1 cellular context compared by ENCODE assay signal in the genomic region with DNA sequence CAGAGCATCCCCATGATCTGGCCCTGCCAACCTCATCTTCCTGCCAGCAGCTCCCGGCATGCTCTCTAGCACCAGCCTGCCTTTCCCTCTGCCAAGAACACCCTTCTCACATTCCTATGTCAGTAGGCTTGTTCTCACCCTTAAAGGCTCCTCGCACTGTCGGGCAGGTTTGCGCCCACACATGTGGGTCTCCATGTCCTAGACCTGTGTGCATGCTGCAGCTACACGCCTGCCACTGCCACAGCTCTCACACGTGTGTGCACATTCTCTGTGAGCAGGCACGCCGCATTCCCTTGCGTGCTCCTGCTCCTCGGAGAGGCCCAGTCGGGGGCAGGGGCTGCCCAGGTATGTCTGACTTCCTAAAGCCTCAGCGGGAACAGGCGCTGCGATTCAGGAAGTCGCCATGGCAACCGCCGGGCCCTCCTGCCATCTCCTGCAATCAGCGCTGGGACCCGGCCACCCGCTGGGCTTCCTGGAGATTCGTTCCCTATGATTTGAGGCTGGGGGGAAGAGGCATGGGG.
TF ChIP-seq lines count a peak whose summit lies in the region.

No MANE protein-coding gene starts in this region.

TF ChIP-seq in H1, 55 proteins besides CTCF, POLR2A, EP300 and RAD21:
- TF ChIP-seq BACH1 (IDR thresholded peaks at IDR 0.05; ENCODE audit: low read length) (0 out of 2 replicates have a peak, but pooled peaks have one; percentile 13), NRF1 (IDR thresholded peaks at IDR 0.05; ENCODE audit: low read depth, low read length) (no peak), POLR2AphosphoS5 (IDR thresholded peaks at IDR 0.05; ENCODE audit: low read depth, low read length) (no peak), KDM1A (IDR thresholded peaks at IDR 0.05; ENCODE audit: borderline replicate concordance, low read length) (no peak), TEAD4 (IDR thresholded peaks at IDR 0.05; ENCODE audit: low read depth, low read length) (peak; percentile 66), POU5F1 (IDR thresholded peaks at IDR 0.05; ENCODE audit: low read depth, low read length) (no peak), RNF2 (IDR thresholded peaks at IDR 0.05; ENCODE audit: borderline replicate concordance, low read depth, low read length, missing control alignments, poor library complexity, severe bottlenecking) (no peak), SIN3A (conservative IDR thresholded peaks at IDR 0.05 in 1 of 2, IDR thresholded peaks at IDR 0.05 in 1 of 2; ENCODE audit: low read depth in 1 of 2, low read length in 2 of 2) (peak in 1 of 2 experiments; percentile 69; a peak in 2 of 4 replicates)
